ENCODE assay signal across 1 cellular context in the genomic region with DNA sequence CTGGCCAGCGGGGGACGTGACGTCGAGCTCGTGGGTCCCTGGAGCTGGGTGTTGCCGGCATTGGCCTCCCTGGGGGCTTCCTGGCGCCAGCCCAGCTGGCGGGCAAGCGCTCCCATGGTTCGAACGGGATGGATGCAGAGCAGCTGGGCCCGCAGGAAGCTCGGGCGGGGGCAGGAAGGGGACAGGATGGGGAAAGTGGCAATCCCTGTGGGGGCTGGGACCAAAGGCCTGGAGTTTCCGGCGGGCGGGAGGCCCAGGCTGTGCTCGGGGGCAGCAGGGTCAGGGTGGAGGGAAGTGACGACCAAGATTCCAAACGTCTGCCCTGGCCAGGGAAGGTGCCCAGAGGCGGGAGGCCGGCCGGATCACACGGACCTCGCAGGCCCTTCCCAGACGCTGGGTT.
TF ChIP-seq lines count a peak whose summit lies in the region.

No MANE protein-coding gene starts in this region.

TF ChIP-seq in K562, 482 proteins besides CTCF, POLR2A, EP300 and RAD21:
- TF ChIP-seq PCBP1 (IDR thresholded peaks at IDR 0.05; ENCODE audit: low read depth, low read length, poor library complexity, severe bottlenecking) (peak; percentile 9), BRF1 (IDR thresholded peaks at IDR 0.05; ENCODE audit: borderline replicate concordance, extremely low read depth, insufficient read length) (no peak), POLR3G (IDR thresholded peaks at IDR 0.05; ENCODE audit: extremely low read depth, insufficient read length, insufficient replicate concordance) (no peak)
